20 cellular contexts compared by ENCODE assay signal in the genomic region with DNA sequence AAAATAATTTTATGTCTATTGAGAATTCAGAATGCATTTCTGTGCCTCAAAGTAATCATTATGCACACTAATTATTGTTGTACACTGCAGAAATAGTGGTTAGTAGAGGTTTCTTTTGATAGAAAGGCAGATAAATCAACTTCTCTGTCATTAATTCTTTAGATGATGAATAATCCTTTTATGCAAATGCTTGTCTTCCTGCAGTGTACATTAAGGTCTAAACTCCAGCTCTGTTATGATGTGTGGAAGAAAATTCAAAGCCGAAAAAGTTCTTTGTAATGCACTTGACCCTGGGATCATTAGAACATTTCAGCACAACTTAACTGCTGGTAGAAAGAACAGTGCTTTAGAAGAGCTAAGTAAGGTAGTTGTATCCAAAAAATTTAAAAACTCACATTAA.
DNase-seq lines count a peak whose midpoint lies in the region; ATAC-seq and TF ChIP-seq lines count a peak whose summit lies in the region.
"Had no signal": no experiment of that assay in that cellular context is flagged by ENCODE, and none has a peak within 500 bp of the region (broad histone marks: within the 10 kb centered on the region; RNA-seq: fewer than 3 reads in every experiment).

No MANE protein-coding gene starts in this region.

- H2AFZ ChIP-seq in GM23248: 0 out of 2 replicates have a peak overlapping the region, but pooled peaks have one; percentile 5

- H3K4me2 ChIP-seq in GM23248 (ENCODE audit: unreplicated experiment): peak overlapping the region; percentile 15
- H3K4me2 ChIP-seq: BLaER1 had no signal

- no peak overlapping the region for H3K4me3 Mint-ChIP-seq in activated T-helper 17 cell treated with anti-CD3 and anti-CD28 coated beads, Interleukin-2, amount 50 U/mL, for 72 hours
- H3K4me3 Mint-ChIP-seq in activated CD4-positive, alpha-beta T cell treated with anti-CD3 and anti-CD28 coated beads for 36 hours: no peak overlapping the region
- H3K4me3 Mint-ChIP-seq: B cell; CD4-positive, CD25-positive, alpha-beta regulatory T cell; CD8-positive, alpha-beta T cell had no signal

- POLR2A ChIA-PET in activated CD4-positive, alpha-beta T cell treated with anti-CD3 and anti-CD28 coated beads for 36 hours (lab: Charles Lee): no interaction called here

- H3K36me3 Mint-ChIP-seq in activated T-helper 17 cell treated with anti-CD3 and anti-CD28 coated beads, Interleukin-2, amount 50 U/mL, for 72 hours (ENCODE audit: low read depth): no peaks in the 10 kb centered on the region
- H3K36me3 Mint-ChIP-seq in activated CD4-positive, alpha-beta T cell treated with anti-CD3 and anti-CD28 coated beads for 36 hours (ENCODE audit: low read depth): no peaks in the 10 kb centered on the region
- H3K36me3 Mint-ChIP-seq: CD4-positive, CD25-positive, alpha-beta regulatory T cell; CD8-positive, alpha-beta T cell had no signal

- H3K9me2 ChIP-seq in GM23248 (ENCODE audit: insufficient read depth): no peaks in the 10 kb centered on the region

- in situ Hi-C loops in GM23248 (cut with MboI): no loop called here

- peaks cover 34% of the 10 kb centered on the region for H3F3A ChIP-seq in GM23248 (ENCODE audit: insufficient read depth)

- 90 to 100% methylated on average over 1 of the region's 1 CpG for WGBS in GM23248 (ENCODE audit: low coverage in 1 of 2, low lambda C conversion rate in 2 of 2, missing lambda C conversion rate in 2 of 2), 2 experiments

- H3K4me1 ChIP-seq in GM23248 (ENCODE audit: insufficient read depth): peaks cover 44% of the 10 kb centered on the region
- no peaks in the 10 kb centered on the region for H3K4me1 ChIP-seq in ascending aorta
- H3K4me1 ChIP-seq: BLaER1, Caco-2 had no signal

- no peak for ATAC-seq in activated T-helper 17 cell treated with anti-CD3 and anti-CD28 coated beads, Interleukin-2, amount 50 U/mL, for 72 hours (replicated peaks)
- no peak for ATAC-seq in activated CD4-positive, alpha-beta T cell treated with anti-CD3 and anti-CD28 coated beads for 36 hours
- ATAC-seq: CD8-positive, alpha-beta T cell had no signal

- H3K27ac ChIP-seq in GM23248 (peak overlapping the region; percentile 79), SK-N-MC (peak overlapping the region; percentile 2; the same call in 1 of the 2 replicates), epithelial cell of prostate (peak overlapping the region; percentile 65), ascending aorta (no peak overlapping the region)
- H3K27ac ChIP-seq: BLaER1, C4-2B had no signal

- CTCF ChIA-PET in activated CD4-positive, alpha-beta T cell treated with anti-CD3 and anti-CD28 coated beads for 36 hours (lab: Charles Lee): interaction anchor here (2.2 kb wide), 1 partner anchor 8 kb away, joined by 4 read pairs; no protein-coding TSS in a partner anchor

- H3K9me3 Mint-ChIP-seq in activated T-helper 17 cell treated with anti-CD3 and anti-CD28 coated beads, Interleukin-2, amount 50 U/mL, for 72 hours: no peaks in the 10 kb centered on the region
- H3K9me3 Mint-ChIP-seq in activated CD4-positive, alpha-beta T cell treated with anti-CD3 and anti-CD28 coated beads for 36 hours (ENCODE audit: low read depth): no peaks in the 10 kb centered on the region

- H3K4me3 ChIP-seq in GM23248 (no peak overlapping the region), SK-N-MC (no peak overlapping the region), ascending aorta (no peak overlapping the region)
- H3K4me3 ChIP-seq: BLaER1, HAP-1 had no signal

- H3K36me3 ChIP-seq in GM23248 (ENCODE audit: low read depth) (no peaks in the 10 kb centered on the region), SK-N-MC (ENCODE audit: insufficient read depth, low read length) (no peaks in the 10 kb centered on the region), ascending aorta (no peaks in the 10 kb centered on the region)
- H3K36me3 ChIP-seq: BLaER1, HAP-1 had no signal

- H3K9ac ChIP-seq in GM23248 (peak overlapping the region; percentile 6; the same call in 1 of the 2 replicates), SK-N-MC (ENCODE audit: insufficient read length) (no peak overlapping the region)
- H3K9ac ChIP-seq: BLaER1 had no signal

- H3K27ac Mint-ChIP-seq in activated T-helper 17 cell treated with anti-CD3 and anti-CD28 coated beads, Interleukin-2, amount 50 U/mL, for 72 hours: no peak overlapping the region
- H3K27ac Mint-ChIP-seq in activated CD4-positive, alpha-beta T cell treated with anti-CD3 and anti-CD28 coated beads for 36 hours: no peak overlapping the region
- H3K27ac Mint-ChIP-seq: B cell; CD4-positive, CD25-positive, alpha-beta regulatory T cell; CD8-positive, alpha-beta T cell had no signal

- H3K79me2 ChIP-seq in GM23248 (ENCODE audit: insufficient read depth): no peaks in the 10 kb centered on the region

- H3K9me3 ChIP-seq in GM23248 (ENCODE audit: low read depth) (no peaks in the 10 kb centered on the region), SK-N-MC (ENCODE audit: low read depth, low read length) (no peaks in the 10 kb centered on the region), ascending aorta (no peaks in the 10 kb centered on the region)
- H3K9me3 ChIP-seq: BLaER1, Caco-2, HAP-1 had no signal

- H3K4me1 Mint-ChIP-seq in activated T-helper 17 cell treated with anti-CD3 and anti-CD28 coated beads, Interleukin-2, amount 50 U/mL, for 72 hours: no peaks in the 10 kb centered on the region
- H3K4me1 Mint-ChIP-seq in activated CD4-positive, alpha-beta T cell treated with anti-CD3 and anti-CD28 coated beads for 36 hours: no peaks in the 10 kb centered on the region
- H3K4me1 Mint-ChIP-seq: B cell; CD4-positive, CD25-positive, alpha-beta regulatory T cell had no signal

- H3K27me3 Mint-ChIP-seq in activated T-helper 17 cell treated with anti-CD3 and anti-CD28 coated beads, Interleukin-2, amount 50 U/mL, for 72 hours: no peaks in the 10 kb centered on the region
- H3K27me3 Mint-ChIP-seq in activated CD4-positive, alpha-beta T cell treated with anti-CD3 and anti-CD28 coated beads for 36 hours: no peaks in the 10 kb centered on the region
- H3K27me3 Mint-ChIP-seq: B cell; CD4-positive, CD25-positive, alpha-beta regulatory T cell had no signal

- H3K27me3 ChIP-seq in GM23248 (replicated peaks; ENCODE audit: insufficient read depth) (no peaks in the 10 kb centered on the region), ascending aorta (no peaks in the 10 kb centered on the region)
- H3K27me3 ChIP-seq: BLaER1 had no signal

- intact Hi-C loops in ascending aorta (cut with DNase I): no loop called here
- intact Hi-C loops in activated CD4-positive, alpha-beta T cell treated with anti-CD3 and anti-CD28 coated beads for 36 hours (cut with DNase I, micrococcal nuclease): no loop called here

- no peak for TF ChIP-seq CTCF in ascending aorta (IDR thresholded peaks at IDR 0.05)

- H4K20me1 ChIP-seq in GM23248 (ENCODE audit: insufficient read depth): no peaks in the 10 kb centered on the region
- H4K20me1 ChIP-seq: BLaER1 had no signal

- DNase-seq in GM23248: no peak
- DNase-seq in NCI-H69 (lab: John Stamatoyannopoulos, UW): peak; percentile 88
- no peak for DNase-seq in SK-N-MC (ENCODE audit: low read depth, low spot score)
- no peak for DNase-seq in epithelial cell of prostate (ENCODE audit: low read depth, low spot score)
- no peak for DNase-seq in germinal center (ENCODE audit: low spot score)
- no peak for DNase-seq in ascending aorta (ENCODE audit: low spot score in 2 of 2)
- no peak for DNase-seq in activated CD4-positive, alpha-beta T cell treated with anti-CD3 and anti-CD28 coated beads for 36 hours
- DNase-seq: Caco-2; CD4-positive, CD25-positive, alpha-beta regulatory T cell; CD8-positive, alpha-beta T cell; DMS 273 treated with DMSO at 0.1 percent for 48 hours; DMS53; DMS79 treated with DMSO at 0.1 percent for 48 hours; GF-D8; GOT3 had no signal

Comparison
In these comparisons a context has a peak if more than half of its experiments do, and no peak if none do; other contexts are left out.
1. H3K27ac ChIP-seq: peak in GM23248 (single experiment), SK-N-MC (single experiment) and epithelial cell of prostate (single experiment); none in ascending aorta (0 of 2).